31 cellular contexts compared by ENCODE assay signal in genomic region chr10:78455873-78456272, GRCh38.
A peak's percentile ranks its signal among the peaks of the same experiment; 100 is the strongest.
DNase-seq lines count a peak whose midpoint lies in the region; TF ChIP-seq lines count a peak whose summit lies in the region.
"Had no signal": no experiment of that assay in that cellular context is flagged by ENCODE, and none has a peak within 500 bp of the region (broad histone marks: within the 10 kb centered on the region; RNA-seq: fewer than 3 reads in every experiment).

No MANE protein-coding gene starts in this region.

- TF ChIP-seq EP300 in sigmoid colon (IDR thresholded peaks at IDR 0.05), result no peak

- no peak for TF ChIP-seq POLR2A in sigmoid colon (IDR thresholded peaks at IDR 0.05)

- no peak overlapping the region for H2AFZ ChIP-seq in hepatocyte

- H3K27me3 ChIP-seq in hepatocyte (no peaks in the 10 kb centered on the region), sigmoid colon (no peaks in the 10 kb centered on the region)
- H3K27me3 ChIP-seq: foreskin keratinocyte, MG63, Peyer's patch, transverse colon had no signal

- H3K27ac ChIP-seq in hepatocyte (peak overlapping the region; percentile 25), sigmoid colon (peak overlapping the region in 3 of 4 donors; percentile 29 to 52 (median 50))
- H3K27ac ChIP-seq: esophagus squamous epithelium, foreskin keratinocyte, HL-60, KMS-11, Peyer's patch, psoas muscle had no signal

- H3K79me2 ChIP-seq in hepatocyte, result no peaks in the 10 kb centered on the region

- 71% methylated on average over 8 of the region's 8 CpGs for WGBS in hepatocyte (ENCODE audit: low lambda C conversion rate, missing lambda C conversion rate)
- 88 to 89% methylated on average over 8 of the region's 8 CpGs for WGBS in sigmoid colon, 2 donors

- DNase-seq in DMS79 treated with DMSO at 0.1 percent for 48 hours (lab: John Stamatoyannopoulos, UW) (peak; percentile 12), DMS79 (lab: John Stamatoyannopoulos, UW) (no peak), DMS53 treated with DMSO at 0.1 percent for 48 hours (lab: John Stamatoyannopoulos, UW; ENCODE audit: unreplicated experiment) (peak; percentile 22), hepatocyte (ENCODE audit: low spot score) (no peak), sigmoid colon (no peak), NCI-H1092 (lab: John Stamatoyannopoulos, UW) (no peak), NOMO-1 treated with dmso at 0.1 percent for 144 hours (lab: John Stamatoyannopoulos, UW; ENCODE audit: unreplicated experiment) (no peak), OCI-M2 (lab: John Stamatoyannopoulos, UW; ENCODE audit: unreplicated experiment) (no peak)
- DNase-seq: 8988T; activated CD4-positive, alpha-beta memory T cell treated with anti-CD3 and anti-CD28 coated beads, Interleukin-2, amount 10 ng/mL, durations not matched to agents 7 days and 5 days; activated CD8-positive, alpha-beta memory T cell treated with anti-CD3 and anti-CD28 coated beads, Interleukin-2, amount 50 U/mL, for 48 hours; activated naive CD4-positive, alpha-beta T cell treated with anti-CD3 and anti-CD28 coated beads for 36 hours; dermis blood vessel endothelial cell; DMS 273 treated with DMSO at 0.1 percent for 48 hours; esophagus squamous epithelium; foreskin keratinocyte; GDM1; HCEC 1CT; head of caudate nucleus; MG63; naive B cell; NCI-H1105 treated with DMSO at 0.1 percent for 48 hours; occipital lobe; Peyer's patch; psoas muscle; SHP77; stimulated activated CD4-positive, alpha-beta T cell treated with anti-CD3 and anti-CD28 coated beads, Interleukin-15, amount 100 ng/mL, for 24 hours; stimulated activated CD4-positive, alpha-beta T cell treated with anti-CD3 and anti-CD28 coated beads, Interleukin-4, amount 100 ng/mL, for 4 hours; transverse colon had no signal

- H3K4me3 ChIP-seq in hepatocyte (no peak overlapping the region), sigmoid colon (no peak overlapping the region)
- H3K4me3 ChIP-seq: esophagus squamous epithelium, MG63, Peyer's patch, psoas muscle, transverse colon had no signal

- H4K20me1 ChIP-seq in hepatocyte (ENCODE audit: insufficient read depth, poor library complexity, severe bottlenecking), result no peaks in the 10 kb centered on the region

- intact Hi-C loops in sigmoid colon (cut with DNase I), result no loop called here

- H3K9me3 ChIP-seq in hepatocyte (ENCODE audit: low read depth), result no peaks in the 10 kb centered on the region
- no peaks in the 10 kb centered on the region for H3K9me3 ChIP-seq in sigmoid colon
- H3K9me3 ChIP-seq: esophagus squamous epithelium, MG63, Peyer's patch, psoas muscle, transverse colon had no signal

- H3K4me1 ChIP-seq in hepatocyte (ENCODE audit: insufficient read depth) (peaks cover 50% of the 10 kb centered on the region), sigmoid colon (peaks cover 0 to 21% (median 19%) of the 10 kb centered on the region in 4 donors)
- H3K4me1 ChIP-seq: foreskin keratinocyte, Peyer's patch, psoas muscle had no signal

- H3K4me2 ChIP-seq in hepatocyte, result peak overlapping the region; percentile 32
- H3K4me2 ChIP-seq: KMS-11 had no signal

- H3K36me3 ChIP-seq in hepatocyte (replicated peaks; ENCODE audit: insufficient read depth, low read depth), result no peaks in the 10 kb centered on the region
- H3K36me3 ChIP-seq in sigmoid colon, result no peaks in the 10 kb centered on the region
- H3K36me3 ChIP-seq: esophagus squamous epithelium, MG63, Peyer's patch, transverse colon had no signal

- no peaks in the 10 kb centered on the region for H3K9me2 ChIP-seq in hepatocyte (replicated peaks; ENCODE audit: insufficient read depth)

- TF ChIP-seq CTCF in hepatocyte (IDR thresholded peaks at IDR 0.05; ENCODE audit: poor library complexity) (no peak), sigmoid colon (IDR thresholded peaks at IDR 0.05) (no peak)

Comparison
In these comparisons a context has a peak if more than half of its experiments do, and no peak if none do; other contexts are left out.
1. DNase-seq: peak in DMS79 treated with DMSO at 0.1 percent for 48 hours (single experiment) and DMS53 treated with DMSO at 0.1 percent for 48 hours (single experiment); none in DMS79 (single experiment), hepatocyte (single experiment), sigmoid colon (single experiment), NCI-H1092 (single experiment), NOMO-1 treated with dmso at 0.1 percent for 144 hours (single experiment) and OCI-M2 (single experiment).